ENCODE assay signal across 8 cellular contexts in genomic region chr11:34640050-34640971, GRCh38. TPM values are rescaled to one million over a fixed set of nuclear protein-coding genes. Genes with fewer than 3 reads are reported as not detected.
A peak's percentile ranks its signal among the peaks of the same experiment; 100 is the strongest.
DNase-seq lines count a peak whose midpoint lies in the region; ATAC-seq and TF ChIP-seq lines count a peak whose summit lies in the region.

No MANE protein-coding gene starts in this region.

- H3K4me1 ChIP-seq in esophagus (ENCODE audit: control insufficient read depth in 2 of 2, insufficient read depth in 2 of 2, low read length in 1 of 2) (peaks cover 0 to 16% of the 10 kb centered on the region in 2 donors), stomach (peaks cover 39 to 81% (median 73%) of the 10 kb centered on the region in 4 donors), testis (no peaks in the 10 kb centered on the region)

- H3K4me3 ChIP-seq in esophagus (ENCODE audit: low read depth in 1 of 2, low read length in 2 of 2), result no peak overlapping the region
- H3K4me3 ChIP-seq in stomach, result peak overlapping the region in 1 of 4 donors; percentile 30
- H3K4me3 ChIP-seq in testis, result no peak overlapping the region

- TF ChIP-seq POLR2A in stomach (IDR thresholded peaks at IDR 0.05) (no peak), testis (IDR thresholded peaks at IDR 0.05) (no peak)

- 37 to 47% methylated on average over 9 of the region's 9 CpGs for WGBS in esophagus, 2 donors
- WGBS in stomach, 5 donors, result 27 to 47% (median 31%) methylated on average over 9 of the region's 9 CpGs
- WGBS in testis, 2 donors, result 60 to 68% methylated on average over 8 to 9 of the region's 9 CpGs

- no peaks in the 10 kb centered on the region for H3K9me3 ChIP-seq in esophagus (ENCODE audit: control insufficient read depth in 2 of 2, insufficient read depth in 1 of 2, low read depth in 1 of 2, low read length in 1 of 2)
- H3K9me3 ChIP-seq in stomach, result no peaks in the 10 kb centered on the region
- H3K9me3 ChIP-seq in testis, result no peaks in the 10 kb centered on the region

- H3K27ac ChIP-seq in esophagus (ENCODE audit: low read depth in 2 of 2, low read length in 1 of 2), result peak overlapping the region; percentile 72 to 81
- H3K27ac ChIP-seq in stomach, result peak overlapping the region; percentile 76 to 87 (median 85)
- H3K27ac ChIP-seq in testis, result no peak overlapping the region

- DNase-seq in HuH-7 (ENCODE audit: low spot score) (peak; percentile 65), stomach (peak; percentile 87), putamen (ENCODE audit: low spot score) (no peak), testis (no peak), G401 (ENCODE audit: low spot score) (no peak)
- no peak for DNase-seq in stimulated activated CD4-positive, alpha-beta T cell treated with anti-CD3 and anti-CD28 coated beads, Interleukin-1b, Interleukin-23, amount 100 ng/mL, for 48 hours

- no peak for TF ChIP-seq CTCF in stomach (IDR thresholded peaks at IDR 0.05)
- TF ChIP-seq CTCF in testis (IDR thresholded peaks at IDR 0.05), result no peak

- intact Hi-C loops in stomach (cut with DNase I; ENCODE audit: low total_unique reads) (no loop called here), testis (cut with DNase I; ENCODE audit: low total_unique reads) (no loop called here)

- H3K27me3 ChIP-seq in esophagus (ENCODE audit: control insufficient read depth in 1 of 2, insufficient read depth in 2 of 2, low read length in 2 of 2), result no peaks in the 10 kb centered on the region
- no peaks in the 10 kb centered on the region for H3K27me3 ChIP-seq in stomach
- H3K27me3 ChIP-seq in testis, result no peaks in the 10 kb centered on the region

- in situ Hi-C loops in G401 (cut with HindIII; ENCODE audit: low sequenced_read_pairs), result no loop called here

- peak; percentile 87 for ATAC-seq in GM21447 (IDR thresholded peaks at IDR 0.05; ENCODE audit: unreplicated experiment)

- TF ChIP-seq EP300 in stomach (IDR thresholded peaks at IDR 0.05), result no peak

- H3K36me3 ChIP-seq in esophagus (ENCODE audit: control insufficient read depth in 2 of 2, insufficient read depth in 2 of 2, low read length in 1 of 2), result peaks cover 0 to 2% of the 10 kb centered on the region in 2 donors
- H3K36me3 ChIP-seq in stomach, result peaks cover 0 to 13% (median 0%) of the 10 kb centered on the region in 4 donors
- H3K36me3 ChIP-seq in testis (ENCODE audit: low read depth, missing control alignments), result no peaks in the 10 kb centered on the region

RNA-seq across cellular contexts. Expression of gene EHF, which starts 19.4 kb away (rescaled TPM):
- 100 to 1,000 TPM; 115 to 121 TPM for polyA plus RNA-seq in esophagus
- total RNA-seq in stomach, result 100 to 1,000 TPM in 3 of 5 donors, 10 to 100 TPM in 2; 36.2 to 142 (median 113) TPM
- polyA plus RNA-seq in stomach, result 10 to 100 TPM; 15.5 to 22.8 (median 19.4) TPM
- 1 to 10 TPM in 1 of 2 donors, under 1 TPM in 1; 0.24 to 1.1 TPM for total RNA-seq in testis
- 3.5 TPM for polyA plus RNA-seq in testis (ENCODE audit: insufficient read depth, low read depth, low replicate concordance)
- not detected in 2 replicates for total RNA-seq in G401 (2014; rRNA removed; shearing (Covaris generic))

Comparison
In these comparisons a context has a peak if more than half of its experiments do, and no peak if none do; other contexts are left out.
1. DNase-seq: peak in HuH-7 (single experiment) and stomach (single experiment); none in stimulated activated CD4-positive, alpha-beta T cell treated with anti-CD3 and anti-CD28 coated beads, Interleukin-1b, Interleukin-23, amount 100 ng/mL, for 48 hours (single experiment), putamen (single experiment), testis (single experiment) and G401 (single experiment).
2. H3K27ac ChIP-seq: peak in esophagus (2 of 2) and stomach (5 of 5); none in testis (0 of 2).
3. RNA of gene EHF, which starts 19.4 kb away (total RNA-seq): 36.2 to 142 TPM in stomach; 0.24 to 1.1 TPM in testis and not detected in G401; every median in the first group is over 10 times any median in the second.